In the genomic region with DNA sequence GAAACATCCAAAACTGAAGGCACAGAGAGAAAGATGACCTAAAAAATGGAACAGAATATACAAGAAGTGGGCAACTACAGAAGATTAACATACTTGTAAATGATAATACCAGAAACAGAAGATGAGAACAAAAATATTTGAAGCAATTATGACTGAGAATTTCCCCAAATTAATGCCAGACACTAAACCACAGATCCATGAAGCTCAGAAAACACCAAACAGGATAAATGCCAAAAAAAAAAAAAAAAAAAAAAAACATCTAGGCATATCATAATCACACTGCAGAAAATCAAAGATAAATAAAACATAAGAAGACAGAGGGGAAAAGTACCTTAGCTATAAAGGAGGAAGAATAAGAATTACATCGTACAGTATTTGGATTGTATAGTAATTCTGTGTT, we compare ENCODE assay signal across 38 cellular contexts.
"Had no signal": no experiment of that assay in that cellular context is flagged by ENCODE, and none has a peak within 500 bp of the region (broad histone marks: within the 10 kb centered on the region; RNA-seq: fewer than 3 reads in every experiment).

No MANE protein-coding gene starts in this region.

- H3K4me3 ChIP-seq: adrenal gland, ascending aorta, body of pancreas, breast epithelium, cardiac muscle cell had no signal

- H3K36me3 ChIP-seq: adrenal gland, ascending aorta, brain microvascular endothelial cell, breast epithelium, cardiac muscle cell had no signal

- H3K4me3 Mint-ChIP-seq: activated naive CD4-positive, alpha-beta T cell treated with anti-CD3 and anti-CD28 coated beads for 36 hours; activated naive CD4-positive, alpha-beta T cell treated with anti-CD3 and anti-CD28 coated beads, Interleukin-2, amount 10 ng/mL, durations not matched to agents 7 days and 5 days; activated naive CD4-positive, alpha-beta T cell treated with anti-CD3 and anti-CD28 coated beads, Interleukin-2, amount 50 U/mL, for 24 hours; activated naive CD8-positive, alpha-beta T cell; activated naive CD8-positive, alpha-beta T cell treated with anti-CD3 and anti-CD28 coated beads for 36 hours; activated naive CD8-positive, alpha-beta T cell treated with anti-CD3 and anti-CD28 coated beads, Interleukin-2, amount 10 ng/mL, durations not matched to agents 7 days and 5 days; activated naive CD8-positive, alpha-beta T cell treated with anti-CD3 and anti-CD28 coated beads, Interleukin-2, amount 50 U/mL, for 24 hours; activated T-cell treated with anti-CD3 and anti-CD28 coated beads, Interleukin-2, amount 50 U/mL, for 24 hours; activated T-cell treated with anti-CD3 and anti-CD28 coated beads, Interleukin-2, amount 50 U/mL, for 4 hours; activated T-cell treated with anti-CD3 and anti-CD28 coated beads, Interleukin-2, amount 50 U/mL, for 72 hours; activated T-helper 17 cell treated with anti-CD3 and anti-CD28 coated beads, Interleukin-2, amount 50 U/mL, for 72 hours; brain; central memory CD8-positive, alpha-beta T cell had no signal

- ATAC-seq: activated naive CD4-positive, alpha-beta T cell treated with anti-CD3 and anti-CD28 coated beads, Interleukin-2, amount 50 U/mL, for 72 hours; activated naive CD8-positive, alpha-beta T cell treated with anti-CD3 and anti-CD28 coated beads, Interleukin-2, amount 50 U/mL, for 24 hours; activated T-cell treated with anti-CD3 and anti-CD28 coated beads, Interleukin-2, amount 50 U/mL, for 4 hours; activated T-cell treated with anti-CD3 and anti-CD28 coated beads, Interleukin-2, amount 50 U/mL, for 72 hours; activated T-helper 17 cell treated with anti-CD3 and anti-CD28 coated beads, Interleukin-2, amount 50 U/mL, for 72 hours; body of pancreas had no signal

- H3K27me3 Mint-ChIP-seq: activated naive CD4-positive, alpha-beta T cell treated with anti-CD3 and anti-CD28 coated beads, Interleukin-2, amount 10 ng/mL, durations not matched to agents 7 days and 5 days; activated naive CD4-positive, alpha-beta T cell treated with anti-CD3 and anti-CD28 coated beads, Interleukin-2, amount 50 U/mL, for 24 hours; activated naive CD8-positive, alpha-beta T cell; activated naive CD8-positive, alpha-beta T cell treated with anti-CD3 and anti-CD28 coated beads for 36 hours; activated naive CD8-positive, alpha-beta T cell treated with anti-CD3 and anti-CD28 coated beads, Interleukin-2, amount 10 ng/mL, durations not matched to agents 7 days and 5 days; activated naive CD8-positive, alpha-beta T cell treated with anti-CD3 and anti-CD28 coated beads, Interleukin-2, amount 50 U/mL, for 24 hours; activated T-cell treated with anti-CD3 and anti-CD28 coated beads, Interleukin-2, amount 50 U/mL, for 24 hours; activated T-helper 17 cell treated with anti-CD3 and anti-CD28 coated beads, Interleukin-2, amount 50 U/mL, for 72 hours; brain; central memory CD8-positive, alpha-beta T cell had no signal

- H3K27ac Mint-ChIP-seq: activated naive CD4-positive, alpha-beta T cell treated with anti-CD3 and anti-CD28 coated beads for 36 hours; activated naive CD4-positive, alpha-beta T cell treated with anti-CD3 and anti-CD28 coated beads, Interleukin-2, amount 10 ng/mL, durations not matched to agents 7 days and 5 days; activated naive CD4-positive, alpha-beta T cell treated with anti-CD3 and anti-CD28 coated beads, Interleukin-2, amount 50 U/mL, for 24 hours; activated naive CD4-positive, alpha-beta T cell treated with anti-CD3 and anti-CD28 coated beads, Interleukin-2, amount 50 U/mL, for 72 hours; activated naive CD8-positive, alpha-beta T cell; activated naive CD8-positive, alpha-beta T cell treated with anti-CD3 and anti-CD28 coated beads for 36 hours; activated naive CD8-positive, alpha-beta T cell treated with anti-CD3 and anti-CD28 coated beads, Interleukin-2, amount 10 ng/mL, durations not matched to agents 7 days and 5 days; activated naive CD8-positive, alpha-beta T cell treated with anti-CD3 and anti-CD28 coated beads, Interleukin-2, amount 50 U/mL, for 24 hours; activated T-cell treated with anti-CD3 and anti-CD28 coated beads, Interleukin-2, amount 50 U/mL, for 24 hours; activated T-cell treated with anti-CD3 and anti-CD28 coated beads, Interleukin-2, amount 50 U/mL, for 72 hours; activated T-helper 17 cell treated with anti-CD3 and anti-CD28 coated beads, Interleukin-2, amount 50 U/mL, for 72 hours; activated T-helper 2 cell treated with anti-CD3 and anti-CD28 coated beads, Interferon-gamma antibody, Interleukin-2, Interleukin-4, amounts not matched to agents 10 μg/mL and 5 μg/mL and 100 μg/mL, durations not matched to agents 14 hours and 24 hours and 36 hours; brain had no signal

- DNase-seq: activated effector memory CD4-positive, alpha-beta T cell treated with anti-CD3 and anti-CD28 coated beads, Interleukin-2, amount 50 U/mL, for 16 hours; activated effector memory CD4-positive, alpha-beta T cell treated with Interleukin-2 at 50 U/mL for 16 hours; activated gamma-delta T cell; activated gamma-delta T cell treated with Interleukin-2 at 50 U/mL for 16 hours; activated naive CD4-positive, alpha-beta T cell; activated naive CD4-positive, alpha-beta T cell treated with anti-CD3 and anti-CD28 coated beads for 36 hours; activated naive CD4-positive, alpha-beta T cell treated with anti-CD3 and anti-CD28 coated beads, Interleukin-2, amount 10 ng/mL, durations not matched to agents 7 days and 5 days; activated naive CD4-positive, alpha-beta T cell treated with anti-CD3 and anti-CD28 coated beads, Interleukin-2, amount 50 U/mL, for 16 hours; activated naive CD4-positive, alpha-beta T cell treated with Interleukin-2 at 50 U/mL for 16 hours; activated naive CD8-positive, alpha-beta T cell treated with anti-CD3 and anti-CD28 coated beads for 36 hours; activated naive CD8-positive, alpha-beta T cell treated with anti-CD3 and anti-CD28 coated beads, Interleukin-2, amount 10 ng/mL, durations not matched to agents 7 days and 5 days; activated naive CD8-positive, alpha-beta T cell treated with anti-CD3 and anti-CD28 coated beads, Interleukin-2, amount 50 U/mL, for 24 hours; activated T-cell treated with anti-CD3 and anti-CD28 coated beads for 4 hours; activated T-cell treated with anti-CD3 and anti-CD28 coated beads, Interleukin-2, amount 50 U/mL, for 1 hour; activated T-cell treated with anti-CD3 and anti-CD28 coated beads, Interleukin-2, amount 50 U/mL, for 24 hours; activated T-cell treated with anti-CD3 and anti-CD28 coated beads, Interleukin-2, amount 50 U/mL, for 4 hours; activated T-cell treated with anti-CD3 and anti-CD28 coated beads, Interleukin-2, amount 50 U/mL, for 48 hours; activated T-cell treated with anti-CD3 and anti-CD28 coated beads, Interleukin-2, amount 50 U/mL, for 72 hours; adrenal gland; amniotic stem cell; amygdala; anterior cingulate cortex; aorta; body of pancreas; brain microvascular endothelial cell; caudate nucleus; central memory CD4-positive, alpha-beta T cell; cerebellar nuclear complex had no signal

- H3K4me1 ChIP-seq: adrenal gland, body of pancreas, breast epithelium had no signal

- H3K27ac ChIP-seq: adrenal gland, body of pancreas, brain microvascular endothelial cell, breast epithelium, cardiac muscle cell had no signal

- H3K4me1 Mint-ChIP-seq: central memory CD8-positive, alpha-beta T cell had no signal
